Comparison of ENCODE assay signal across 1 cellular context in the genomic region with DNA sequence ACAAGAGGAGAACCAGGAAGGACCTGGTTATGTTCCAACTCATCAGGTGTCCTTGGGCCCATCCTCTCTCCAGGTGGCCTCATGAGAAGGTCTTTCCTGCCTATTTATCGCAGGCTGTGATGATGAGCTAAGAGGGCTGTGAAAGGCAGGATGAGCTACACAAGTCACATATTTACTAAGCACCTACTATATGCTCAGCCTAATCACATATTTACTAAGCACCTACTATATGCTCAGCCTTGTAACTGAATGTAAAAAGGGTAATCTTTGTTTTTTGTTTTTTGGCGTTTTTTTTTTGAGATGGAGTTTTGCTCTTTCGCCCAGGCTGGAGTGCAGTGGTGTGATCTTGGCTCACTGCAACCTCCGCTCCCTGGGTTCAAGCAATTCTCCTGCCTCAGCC.
TF ChIP-seq lines count a peak whose summit lies in the region.

No MANE protein-coding gene starts in this region.

TF ChIP-seq in K562, 482 proteins besides CTCF, POLR2A, EP300 and RAD21 (continued from another document):
- TF ChIP-seq, protein P1, sequence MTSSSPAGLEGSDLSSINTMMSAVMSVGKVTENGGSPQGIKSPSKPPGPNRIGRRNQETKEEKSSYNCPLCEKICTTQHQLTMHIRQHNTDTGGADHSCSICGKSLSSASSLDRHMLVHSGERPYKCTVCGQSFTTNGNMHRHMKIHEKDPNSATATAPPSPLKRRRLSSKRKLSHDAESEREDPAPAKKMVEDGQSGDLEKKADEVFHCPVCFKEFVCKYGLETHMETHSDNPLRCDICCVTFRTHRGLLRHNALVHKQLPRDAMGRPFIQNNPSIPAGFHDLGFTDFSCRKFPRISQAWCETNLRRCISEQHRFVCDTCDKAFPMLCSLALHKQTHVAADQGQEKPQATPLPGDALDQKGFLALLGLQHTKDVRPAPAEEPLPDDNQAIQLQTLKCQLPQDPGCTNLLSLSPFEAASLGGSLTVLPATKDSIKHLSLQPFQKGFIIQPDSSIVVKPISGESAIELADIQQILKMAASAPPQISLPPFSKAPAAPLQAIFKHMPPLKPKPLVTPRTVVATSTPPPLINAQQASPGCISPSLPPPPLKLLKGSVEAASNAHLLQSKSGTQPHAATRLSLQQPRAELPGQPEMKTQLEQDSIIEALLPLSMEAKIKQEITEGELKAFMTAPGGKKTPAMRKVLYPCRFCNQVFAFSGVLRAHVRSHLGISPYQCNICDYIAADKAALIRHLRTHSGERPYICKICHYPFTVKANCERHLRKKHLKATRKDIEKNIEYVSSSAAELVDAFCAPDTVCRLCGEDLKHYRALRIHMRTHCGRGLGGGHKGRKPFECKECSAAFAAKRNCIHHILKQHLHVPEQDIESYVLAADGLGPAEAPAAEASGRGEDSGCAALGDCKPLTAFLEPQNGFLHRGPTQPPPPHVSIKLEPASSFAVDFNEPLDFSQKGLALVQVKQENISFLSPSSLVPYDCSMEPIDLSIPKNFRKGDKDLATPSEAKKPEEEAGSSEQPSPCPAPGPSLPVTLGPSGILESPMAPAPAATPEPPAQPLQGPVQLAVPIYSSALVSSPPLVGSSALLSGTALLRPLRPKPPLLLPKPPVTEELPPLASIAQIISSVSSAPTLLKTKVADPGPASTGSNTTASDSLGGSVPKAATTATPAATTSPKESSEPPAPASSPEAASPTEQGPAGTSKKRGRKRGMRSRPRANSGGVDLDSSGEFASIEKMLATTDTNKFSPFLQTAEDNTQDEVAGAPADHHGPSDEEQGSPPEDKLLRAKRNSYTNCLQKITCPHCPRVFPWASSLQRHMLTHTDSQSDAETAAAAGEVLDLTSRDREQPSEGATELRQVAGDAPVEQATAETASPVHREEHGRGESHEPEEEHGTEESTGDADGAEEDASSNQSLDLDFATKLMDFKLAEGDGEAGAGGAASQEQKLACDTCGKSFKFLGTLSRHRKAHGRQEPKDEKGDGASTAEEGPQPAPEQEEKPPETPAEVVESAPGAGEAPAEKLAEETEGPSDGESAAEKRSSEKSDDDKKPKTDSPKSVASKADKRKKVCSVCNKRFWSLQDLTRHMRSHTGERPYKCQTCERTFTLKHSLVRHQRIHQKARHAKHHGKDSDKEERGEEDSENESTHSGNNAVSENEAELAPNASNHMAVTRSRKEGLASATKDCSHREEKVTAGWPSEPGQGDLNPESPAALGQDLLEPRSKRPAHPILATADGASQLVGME (CRISPR knock-in tag; IDR thresholded peaks at IDR 0.05) = no peak
- no peak for TF ChIP-seq ZFP30 (CRISPR knock-in tag; IDR thresholded peaks at IDR 0.05; ENCODE audit: borderline replicate concordance)
